35 cellular contexts compared by ENCODE assay signal in genomic region chr20:5495026-5495425, GRCh38.
"Had no signal": no experiment of that assay in that cellular context is flagged by ENCODE, and none has a peak within 500 bp of the region (broad histone marks: within the 10 kb centered on the region; RNA-seq: fewer than 3 reads in every experiment).

No MANE protein-coding gene starts in this region.

- H3K4me2 ChIP-seq: KMS-11 had no signal

- DNase-seq: Karpas-422, Kasumi-1, MG63, MM.1S, MV-4-11, NCI-H1048, NCI-H1092, NCI-H1092 treated with DMSO at 0.1 percent for 48 hours, NCI-H1105, NCI-H1105 treated with DMSO at 0.1 percent for 48 hours, NCI-H1417, NCI-H1417 treated with DMSO at 0.1 percent for 48 hours, NCI-H1436, NCI-H1436 treated with DMSO at 0.1 percent for 48 hours, NCI-H146, NCI-H1694, NCI-H1694 treated with DMSO at 0.1 percent for 48 hours, NCI-H187, NCI-H187 treated with DMSO at 0.1 percent for 48 hours, NCI-H1930, NCI-H2029, NCI-H2029 treated with DMSO at 0.1 percent for 48 hours, NCI-H2081, NCI-H2081 treated with DMSO at 0.1 percent for 48 hours, NCI-H2107, NCI-H2171, NCI-H2171 treated with DMSO at 0.1 percent for 48 hours, NCI-H2227 treated with DMSO at 0.1 percent for 48 hours, NCI-H226, NCI-H345, NCI-H446, NCI-H446 treated with DMSO at 0.1 percent for 48 hours, NCI-H510A, NCI-H510A treated with DMSO at 0.1 percent for 48 hours had no signal

- H3K27ac ChIP-seq: KMS-11 had no signal

- H3K4me3 ChIP-seq: MG63 had no signal

- H3K9me3 ChIP-seq: MG63 had no signal

- H3K36me3 ChIP-seq: MG63 had no signal
